ENCODE assay signal across 33 cellular contexts in genomic region chr14:23485311-23485710, GRCh38. TPM values are rescaled to one million over a fixed set of nuclear protein-coding genes. Genes with fewer than 3 reads are reported as not detected.
"Had no signal": no experiment of that assay in that cellular context is flagged by ENCODE, and none has a peak within 500 bp of the region (broad histone marks: within the 10 kb centered on the region; RNA-seq: fewer than 3 reads in every experiment).

No MANE protein-coding gene starts in this region.

- H3K4me3 ChIP-seq: body of pancreas, cardiac muscle cell, esophagus muscularis mucosa, heart left ventricle, lung, pancreas, prostate gland, skin epidermis, testis had no signal

- H3K27ac Mint-ChIP-seq: activated naive CD8-positive, alpha-beta T cell; T-helper 2 cell treated with Interferon-gamma antibody and Interleukin-4, amounts not matched to agents 5 μg/mL and 100 μg/mL, for 36 hours had no signal

- ATAC-seq: body of pancreas; foreskin keratinocyte; heart left ventricle; left lobe of liver; pancreas; sciatic nerve; stimulated activated naive CD8-positive, alpha-beta T cell treated with anti-CD3 and anti-CD28 coated beads, Interleukin-15, Interleukin-2, amounts not matched to agents 100 U/mL and 50 U/mL, for 24 hours had no signal

- H3K27ac ChIP-seq: body of pancreas, cardiac muscle cell, esophagus muscularis mucosa, foreskin keratinocyte, heart left ventricle, pancreas, prostate gland, skin epidermis, testis had no signal

- DNase-seq: activated CD4-positive, alpha-beta T cell treated with anti-CD3 and anti-CD28 coated beads for 4 hours; activated CD4-positive, alpha-beta T cell treated with anti-CD3 and anti-CD28 coated beads, Interleukin-2, amount 50 U/mL, for 48 hours; activated CD8-positive, alpha-beta memory T cell treated with anti-CD3 and anti-CD28 coated beads for 24 hours; activated effector memory CD4-positive, alpha-beta T cell treated with Interleukin-2 at 50 U/mL for 16 hours; activated naive CD4-positive, alpha-beta T cell treated with Interleukin-2 at 50 U/mL for 16 hours; body of pancreas; cortex of kidney; foreskin keratinocyte; heart left ventricle; hypothalamus; kidney glomerular epithelial cell; naive B cell; nephron progenitor cell; nucleus accumbens; pancreas; retina; stimulated activated CD4-positive, alpha-beta T cell treated with anti-CD3 and anti-CD28 coated beads, Interleukin-12 subunit alpha, Interleukin-12 subunit beta, amount 100 ng/mL, for 4 hours; stimulated activated CD4-positive, alpha-beta T cell treated with anti-CD3 and anti-CD28 coated beads, Interleukin-4, amount 100 ng/mL, for 1 hour; stimulated activated naive CD8-positive, alpha-beta T cell treated with anti-CD3 and anti-CD28 coated beads, Interleukin-15, Interleukin-2, amounts not matched to agents 100 U/mL and 50 U/mL, for 24 hours; T-helper 1 cell; testis; trophoblast cell had no signal

- H3K27me3 ChIP-seq: body of pancreas, cardiac muscle cell, esophagus muscularis mucosa, foreskin keratinocyte, heart left ventricle, pancreas, testis had no signal

- H3K9me3 Mint-ChIP-seq: naive B cell; nephron progenitor cell; T-helper 2 cell treated with Interferon-gamma antibody and Interleukin-4, amounts not matched to agents 5 μg/mL and 100 μg/mL, for 36 hours had no signal

- H3K36me3 ChIP-seq: cardiac muscle cell, pancreas, prostate gland had no signal

- FAIRE-seq: pancreas, urothelium cell line had no signal

- H3K4me3 Mint-ChIP-seq: activated naive CD8-positive, alpha-beta T cell; naive B cell; nephron progenitor cell; T-helper 2 cell treated with Interferon-gamma antibody and Interleukin-4, amounts not matched to agents 5 μg/mL and 100 μg/mL, for 36 hours had no signal

- H3K27me3 Mint-ChIP-seq: activated naive CD8-positive, alpha-beta T cell; naive B cell had no signal

- H3K9me3 ChIP-seq: body of pancreas, esophagus muscularis mucosa, heart left ventricle, pancreas, prostate gland, testis had no signal

- H3K4me1 ChIP-seq: body of pancreas, esophagus muscularis mucosa, foreskin keratinocyte, heart left ventricle, pancreas, prostate gland, testis had no signal

RNA-seq across cellular contexts. Expression of gene MYH7, which starts 49.9 kb away (rescaled TPM):
- total RNA-seq: chondrocyte, foreskin keratinocyte, left lobe of liver had no signal
- polyA plus RNA-seq: foreskin keratinocyte had no signal
